Comparison of ENCODE assay signal across 1 cellular context in genomic region chr16:57610611-57611010, GRCh38.
TF ChIP-seq lines count a peak whose summit lies in the region.

No MANE protein-coding gene starts in this region.

TF ChIP-seq in IMR-90, 13 proteins besides CTCF, POLR2A, EP300 and RAD21:
- no peak for TF ChIP-seq FOS (IDR thresholded peaks at IDR 0.05; ENCODE audit: low read depth, low read length)
- no peak for TF ChIP-seq MAFK (IDR thresholded peaks at IDR 0.05; ENCODE audit: low read depth, low read length)
- no peak for TF ChIP-seq ELK1 (IDR thresholded peaks at IDR 0.05; ENCODE audit: borderline replicate concordance, low read depth, low read length)
- TF ChIP-seq NFE2L2 (IDR thresholded peaks at IDR 0.05; ENCODE audit: low read depth, low read length) = no peak
- TF ChIP-seq RFX5 (IDR thresholded peaks at IDR 0.05; ENCODE audit: low read depth, low read length) = no peak
- no peak for TF ChIP-seq CHD1 (IDR thresholded peaks at IDR 0.05; ENCODE audit: low read depth, low read length)
- no peak for TF ChIP-seq SMC3 (IDR thresholded peaks at IDR 0.05; ENCODE audit: low read depth, low read length)
- no peak for TF ChIP-seq USF2 (IDR thresholded peaks at IDR 0.05; ENCODE audit: low read depth, low read length)
- no peak for TF ChIP-seq CEBPB (IDR thresholded peaks at IDR 0.05; ENCODE audit: low read depth, low read length)
- TF ChIP-seq MAZ (IDR thresholded peaks at IDR 0.05; ENCODE audit: borderline replicate concordance, low read depth, low read length) = no peak
- no peak for TF ChIP-seq RCOR1 (IDR thresholded peaks at IDR 0.05; ENCODE audit: insufficient replicate concordance, low read length)
- no peak for TF ChIP-seq MXI1 (IDR thresholded peaks at IDR 0.05; ENCODE audit: borderline replicate concordance, low read depth, low read length)
- TF ChIP-seq BHLHE40 (IDR thresholded peaks at IDR 0.05; ENCODE audit: low read depth, low read length) = no peak
